In genomic region chr1:16168622-16169021, GRCh38 we compare ENCODE assay signal across 1 cellular context.
TF ChIP-seq lines count a peak whose summit lies in the region.

No MANE protein-coding gene starts in this region.

TF ChIP-seq in GM12878, 131 proteins besides CTCF, POLR2A, EP300 and RAD21:
- TF ChIP-seq ASH2L (IDR thresholded peaks at IDR 0.05; ENCODE audit: borderline replicate concordance, low read depth) (no peak), POU2F2 (IDR thresholded peaks at IDR 0.05; ENCODE audit: borderline replicate concordance, low read depth, low read length) (no peak), NFIC (IDR thresholded peaks at IDR 0.05; ENCODE audit: low read depth, low read length) (no peak), RCOR1 (conservative IDR thresholded peaks at IDR 0.05; ENCODE audit: low read depth, low read length) (no peak)
